In genomic region chr12:61647566-61647965, GRCh38 we compare ENCODE assay signal across 6 cellular contexts.
"Had no signal": no experiment of that assay in that cellular context is flagged by ENCODE, and none has a peak within 500 bp of the region (broad histone marks: within the 10 kb centered on the region; RNA-seq: fewer than 3 reads in every experiment).

No MANE protein-coding gene starts in this region.

- H3K27ac Mint-ChIP-seq: IgD-negative memory B cell had no signal

- H3K4me3 Mint-ChIP-seq: IgD-negative memory B cell had no signal

- H3K27ac ChIP-seq: HL-60 had no signal

- DNase-seq: KBM-7, KG1 had no signal

- H3K36me3 Mint-ChIP-seq: IgD-negative memory B cell had no signal

- H3K4me3 ChIP-seq: K562 had no signal

- ATAC-seq: HepG2, K562 had no signal

- H3K27me3 Mint-ChIP-seq: IgD-negative memory B cell had no signal

- H3K4me1 Mint-ChIP-seq: IgD-negative memory B cell had no signal
